In the genomic region with DNA sequence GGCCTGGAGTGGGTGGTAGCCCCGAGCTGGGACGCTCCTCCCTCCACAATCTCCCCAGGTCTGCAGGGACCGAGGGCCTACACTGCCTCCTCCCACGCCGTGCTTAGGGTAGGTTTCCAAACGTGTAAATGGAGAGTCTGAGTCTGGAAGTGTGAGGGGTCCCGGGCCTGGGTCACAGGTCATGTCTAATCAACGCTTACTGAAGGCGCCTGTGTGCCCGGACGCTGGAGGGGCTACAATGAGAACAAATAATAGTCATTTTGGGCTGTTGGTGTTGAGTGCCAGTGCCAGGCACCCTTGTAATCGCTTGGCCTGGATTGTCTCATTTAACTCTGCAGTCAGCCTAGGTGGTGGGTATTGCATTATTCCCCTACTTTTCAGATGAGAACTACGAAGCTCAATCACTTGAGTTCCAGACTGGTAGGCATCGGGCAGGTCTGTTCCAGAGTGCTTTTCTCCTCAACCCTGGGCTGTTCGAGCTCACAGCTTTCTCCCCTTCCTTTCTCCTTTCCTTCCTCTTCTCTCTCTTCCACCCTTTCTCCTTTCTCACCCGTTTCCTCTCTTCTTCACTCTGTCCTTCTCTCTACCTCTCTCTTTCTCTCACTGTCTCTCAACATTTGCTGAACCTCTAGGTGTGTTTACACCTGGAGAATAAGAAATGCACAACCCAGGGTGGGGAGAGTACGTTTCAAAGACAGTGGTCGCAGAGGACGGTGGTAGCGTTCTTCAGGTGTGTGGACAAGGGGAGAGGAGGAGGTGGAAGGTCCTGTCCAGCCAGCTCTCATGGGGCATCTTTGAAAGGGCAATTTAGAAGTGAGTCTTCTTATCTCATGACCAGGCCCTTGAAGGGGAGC, we compare ENCODE assay signal across 8 cellular contexts. TPM values are rescaled to one million over a fixed set of nuclear protein-coding genes. Genes with fewer than 3 reads are reported as not detected.
DNase-seq lines count a peak whose midpoint lies in the region; ATAC-seq lines count a peak whose summit lies in the region.

No MANE protein-coding gene starts in this region.

- no peaks in the 10 kb centered on the region for H3K27me3 Mint-ChIP-seq in activated CD4-positive, alpha-beta T cell treated with anti-CD3 and anti-CD28 coated beads for 36 hours

- H3K9me3 Mint-ChIP-seq in activated CD4-positive, alpha-beta T cell treated with anti-CD3 and anti-CD28 coated beads for 36 hours (ENCODE audit: low read depth) = no peaks in the 10 kb centered on the region

- POLR2A ChIA-PET in activated CD4-positive, alpha-beta T cell treated with anti-CD3 and anti-CD28 coated beads for 36 hours (lab: Charles Lee) = interaction anchor here (0.6 kb wide), 1 partner anchor 58 kb away, joined by 4 read pairs; no protein-coding TSS in a partner anchor

- CTCF ChIA-PET in activated CD4-positive, alpha-beta T cell treated with anti-CD3 and anti-CD28 coated beads for 36 hours (lab: Charles Lee) = no interaction called here

- H3K27ac Mint-ChIP-seq in activated CD4-positive, alpha-beta T cell treated with anti-CD3 and anti-CD28 coated beads for 36 hours = peak overlapping the region; percentile 61

- H3K36me3 Mint-ChIP-seq in activated CD4-positive, alpha-beta T cell treated with anti-CD3 and anti-CD28 coated beads for 36 hours (ENCODE audit: low read depth) = peaks cover 4% of the 10 kb centered on the region

- H3K4me3 Mint-ChIP-seq in activated CD4-positive, alpha-beta T cell treated with anti-CD3 and anti-CD28 coated beads for 36 hours = peak overlapping the region; percentile 78

- no peak for ATAC-seq in activated CD4-positive, alpha-beta T cell treated with anti-CD3 and anti-CD28 coated beads for 36 hours
- ATAC-seq in HG03280 (IDR thresholded peaks at IDR 0.05; ENCODE audit: unreplicated experiment) (peak; percentile 9), left lobe of liver (peak; percentile 50)

- DNase-seq in activated CD4-positive, alpha-beta T cell treated with anti-CD3 and anti-CD28 coated beads for 36 hours = no peak
- no peak for DNase-seq in activated CD4-positive, alpha-beta T cell treated with anti-CD3 and anti-CD28 coated beads for 4 hours
- peak; percentile 30 for DNase-seq in amniotic epithelial cell (ENCODE audit: low read depth)
- no peak for DNase-seq in left lobe of liver (ENCODE audit: low spot score)
- peak; percentile 18 for DNase-seq in superior temporal gyrus (ENCODE audit: extremely low spot score)
- DNase-seq in NCI-H1436 (lab: John Stamatoyannopoulos, UW) = no peak
- DNase-seq in NCI-H146 (lab: John Stamatoyannopoulos, UW) = no peak

- intact Hi-C loops in activated CD4-positive, alpha-beta T cell treated with anti-CD3 and anti-CD28 coated beads for 36 hours (cut with DNase I, micrococcal nuclease) = loop anchor here (1.0 to 10.0 kb wide), 9 partner anchors 25 to 411 kb away; partner anchors contain the start of genes EMC1 (in 2 of the 2), MRTO4 (in 2 of the 2), AKR7A3 (in 1 of the 2) and ALDH4A1 (in 1 of the 2)

- peaks cover 23% of the 10 kb centered on the region for H3K4me1 Mint-ChIP-seq in activated CD4-positive, alpha-beta T cell treated with anti-CD3 and anti-CD28 coated beads for 36 hours

RNA-seq across cellular contexts. Expression of gene SLC66A1, which starts 0.9 kb away (rescaled TPM):
- 1 to 10 TPM; 5.9 to 6.5 TPM for total RNA-seq in activated CD4-positive, alpha-beta T cell treated with anti-CD3 and anti-CD28 coated beads for 36 hours
- total RNA-seq in left lobe of liver = 9.1 TPM

RNA-seq across cellular contexts. Expression of gene AKR7A2, which starts 1.1 kb away (rescaled TPM):
- total RNA-seq in activated CD4-positive, alpha-beta T cell treated with anti-CD3 and anti-CD28 coated beads for 36 hours = 10 to 100 TPM; 41.3 to 43.0 TPM
- 53.5 TPM for total RNA-seq in left lobe of liver

RNA-seq across cellular contexts. Expression of gene AKR7A3, which starts 24.4 kb away (rescaled TPM):
- under 1 TPM; 0.39 to 0.60 TPM for total RNA-seq in activated CD4-positive, alpha-beta T cell treated with anti-CD3 and anti-CD28 coated beads for 36 hours
- 111 TPM for total RNA-seq in left lobe of liver

Comparison
In these comparisons a context has a peak if more than half of its experiments do, and no peak if none do; other contexts are left out.
1. DNase-seq: peak in amniotic epithelial cell (single experiment) and superior temporal gyrus (single experiment); none in activated CD4-positive, alpha-beta T cell treated with anti-CD3 and anti-CD28 coated beads for 36 hours (single experiment), activated CD4-positive, alpha-beta T cell treated with anti-CD3 and anti-CD28 coated beads for 4 hours (0 of 2), left lobe of liver (single experiment), NCI-H1436 (single experiment) and NCI-H146 (single experiment).
2. RNA of gene AKR7A3, which starts 24.4 kb away (total RNA-seq): 111 TPM in left lobe of liver (single experiment); 0.39 to 0.60 TPM in activated CD4-positive, alpha-beta T cell treated with anti-CD3 and anti-CD28 coated beads for 36 hours; every median in the first group is over 10 times any median in the second.